Comparison of ENCODE assay signal across 1 cellular context in genomic region chr5:121737120-121737519, GRCh38.
TF ChIP-seq lines count a peak whose summit lies in the region.

No MANE protein-coding gene starts in this region.

TF ChIP-seq in HepG2, 621 proteins besides CTCF, POLR2A, EP300 and RAD21 (continued from another document):
- TF ChIP-seq PRDM10 (CRISPR knock-in tag; IDR thresholded peaks at IDR 0.05; ENCODE audit: low read depth) = no peak
- TF ChIP-seq FOXM1 (CRISPR knock-in tag; IDR thresholded peaks at IDR 0.05) = no peak
- no peak for TF ChIP-seq FOXA3 (CRISPR knock-in tag; IDR thresholded peaks at IDR 0.05)
- TF ChIP-seq MXD1 (CRISPR knock-in tag; IDR thresholded peaks at IDR 0.05) = no peak
- TF ChIP-seq ZBTB39 (CRISPR knock-in tag; IDR thresholded peaks at IDR 0.05) = no peak
- TF ChIP-seq MAFF (IDR thresholded peaks at IDR 0.05; ENCODE audit: low read depth, low read length) = peak; percentile 97
- TF ChIP-seq ZNF468 (CRISPR knock-in tag; IDR thresholded peaks at IDR 0.05) = no peak
- TF ChIP-seq ZNF33A (CRISPR knock-in tag; IDR thresholded peaks at IDR 0.05; ENCODE audit: borderline replicate concordance) = no peak
- TF ChIP-seq MAFK (conservative IDR thresholded peaks at IDR 0.05 in 1 of 2, IDR thresholded peaks at IDR 0.05 in 1 of 2; ENCODE audit: low read length in 2 of 2) = peak; percentile 96 to 98
- no peak for TF ChIP-seq PHF21A (CRISPR knock-in tag; IDR thresholded peaks at IDR 0.05)
- TF ChIP-seq PATZ1 (CRISPR knock-in tag; IDR thresholded peaks at IDR 0.05) = no peak
- TF ChIP-seq PREB (CRISPR knock-in tag; IDR thresholded peaks at IDR 0.05) = no peak
- TF ChIP-seq ZSCAN21 (CRISPR knock-in tag; IDR thresholded peaks at IDR 0.05; ENCODE audit: borderline replicate concordance) = no peak
